ENCODE assay signal across 23 cellular contexts in genomic region chr6:5941188-5941587, GRCh38.
DNase-seq lines count a peak whose midpoint lies in the region; FAIRE-seq and TF ChIP-seq lines count a peak whose summit lies in the region.
"Had no signal": no experiment of that assay in that cellular context is flagged by ENCODE, and none has a peak within 500 bp of the region (broad histone marks: within the 10 kb centered on the region; RNA-seq: fewer than 3 reads in every experiment).

No MANE protein-coding gene starts in this region.

- no peaks in the 10 kb centered on the region for H3K36me3 ChIP-seq in spleen
- H3K36me3 ChIP-seq: heart right ventricle, pancreas, thyroid gland had no signal

- TF ChIP-seq CTCF in cardiac fibroblast (IDR thresholded peaks at IDR 0.05; ENCODE audit: low read depth, low read length) (no peak), spleen (IDR thresholded peaks at IDR 0.05 in 8 of 11, conservative IDR thresholded peaks at IDR 0.05 in 3 of 11) (no peak)

- DNase-seq in AG20443 (ENCODE audit: low spot score): peak; percentile 50
- DNase-seq in NCI-H226: peak; percentile 58
- DNase-seq in cardiac fibroblast (ENCODE audit: low read depth in 2 of 2): peak; percentile 5 to 36
- peak; percentile 31 for DNase-seq in skeletal muscle cell (ENCODE audit: low read depth)
- no peak for DNase-seq in spleen
- DNase-seq in activated effector memory CD4-positive, alpha-beta T cell treated with anti-CD3 and anti-CD28 coated beads, Interleukin-2, amount 50 U/mL, for 16 hours: no peak
- no peak for DNase-seq in frontal cortex (ENCODE audit: low spot score in 2 of 2)
- DNase-seq in KG1 (lab: John Stamatoyannopoulos, UW): no peak
- DNase-seq: activated CD4-positive, alpha-beta T cell treated with anti-CD3 and anti-CD28 coated beads, Interleukin-2, amount 50 U/mL, for 48 hours; activated CD4-positive, CD25-positive, alpha-beta regulatory T cell; activated effector memory CD4-positive, alpha-beta T cell treated with Interleukin-2 at 50 U/mL for 16 hours; CD4-positive, alpha-beta T cell; DMS 273 treated with DMSO at 0.1 percent for 48 hours; NCI-H1417 treated with DMSO at 0.1 percent for 48 hours; NCI-H2107; NCI-H446 treated with DMSO at 0.1 percent for 48 hours; pancreas; Right ventricle myocardium superior; stimulated activated CD4-positive, alpha-beta T cell treated with anti-CD3 and anti-CD28 coated beads, Interleukin-4, amount 100 ng/mL, for 4 hours; stimulated activated naive CD4-positive, alpha-beta T cell treated with Interleukin-2 at 50 U/mL for 16 hours; thyroid gland had no signal

- no peak for TF ChIP-seq POLR2A in spleen (IDR thresholded peaks at IDR 0.05)

- peaks cover 0 to 28% (median 23%) of the 10 kb centered on the region in 8 donors for H3K9me3 ChIP-seq in spleen
- H3K9me3 ChIP-seq: pancreas, thyroid gland had no signal

- whole genome bisulfite sequencing in spleen, 5 donors: 70 to 89% (median 81%) methylated on average over 5 of the region's 5 CpGs

- no peak overlapping the region for H3K4me3 ChIP-seq in cardiac fibroblast (replicated peaks in 1 of 2; ENCODE audit: low read depth in 2 of 2, low read length in 2 of 2)
- H3K4me3 ChIP-seq in skeletal muscle cell (ENCODE audit: low read depth, low read length): no peak overlapping the region
- H3K4me3 ChIP-seq in spleen: no peak overlapping the region
- H3K4me3 ChIP-seq: heart right ventricle, pancreas, thyroid gland had no signal

- no peak overlapping the region for H3K27ac ChIP-seq in spleen
- H3K27ac ChIP-seq: pancreas, thyroid gland had no signal

- no peaks in the 10 kb centered on the region for H3K4me1 ChIP-seq in spleen
- H3K4me1 ChIP-seq: pancreas, thyroid gland had no signal

- peaks cover 0 to 6% (median 0%) of the 10 kb centered on the region in 7 donors for H3K27me3 ChIP-seq in spleen (replicated peaks in 1 of 7)
- H3K27me3 ChIP-seq: pancreas, thyroid gland had no signal

- intact Hi-C loops in spleen (cut with DNase I; ENCODE audit: low total_unique reads): no loop called here

- FAIRE-seq in frontal cortex (lab: Jason Lieb, UNC): no peak
- FAIRE-seq: bronchial epithelial cell, pancreas had no signal

Comparison
In these comparisons a context has a peak if more than half of its experiments do, and no peak if none do; other contexts are left out.
1. DNase-seq: peak in AG20443 (single experiment), NCI-H226 (single experiment), cardiac fibroblast (2 of 2) and skeletal muscle cell (single experiment); none in spleen (single experiment), activated effector memory CD4-positive, alpha-beta T cell treated with anti-CD3 and anti-CD28 coated beads, Interleukin-2, amount 50 U/mL, for 16 hours (single experiment), frontal cortex (0 of 2) and KG1 (single experiment).